In genomic region chr11:86941077-86941870, GRCh38 we compare ENCODE assay signal across 13 cellular contexts. TPM values are rescaled to one million over a fixed set of nuclear protein-coding genes. Genes with fewer than 3 reads are reported as not detected.
DNase-seq lines count a peak whose midpoint lies in the region; TF ChIP-seq lines count a peak whose summit lies in the region.
"Had no signal": no experiment of that assay in that cellular context is flagged by ENCODE, and none has a peak within 500 bp of the region (broad histone marks: within the 10 kb centered on the region; RNA-seq: fewer than 3 reads in every experiment).

No MANE protein-coding gene starts in this region.

- H3K36me3 ChIP-seq in fibroblast of lung (ENCODE audit: control insufficient read depth, insufficient read depth, low read length) = no peaks in the 10 kb centered on the region
- no peaks in the 10 kb centered on the region for H3K36me3 ChIP-seq in testis (ENCODE audit: low read depth, missing control alignments)
- no peaks in the 10 kb centered on the region for H3K36me3 ChIP-seq in CD4-positive, alpha-beta memory T cell (ENCODE audit: insufficient read depth, low read length)
- H3K36me3 ChIP-seq: BLaER1 had no signal

- peaks cover 47% of the 10 kb centered on the region for H3K36me3 Mint-ChIP-seq in nephron progenitor cell (ENCODE audit: low read depth)
- H3K36me3 Mint-ChIP-seq in CD4-positive, alpha-beta memory T cell = no peaks in the 10 kb centered on the region

- POLR2A ChIA-PET in CD4-positive, alpha-beta memory T cell (lab: Charles Lee; ENCODE audit: partially characterized antibody) = no interaction called here

- peak overlapping the region; percentile 77 for H3K27ac ChIP-seq in VCaP
- H3K27ac ChIP-seq in fibroblast of lung (ENCODE audit: insufficient read depth, low read length) = no peak overlapping the region
- peak overlapping the region; percentile 72 to 80 for H3K27ac ChIP-seq in testis
- H3K27ac ChIP-seq in CD4-positive, alpha-beta memory T cell (ENCODE audit: low read depth, low read length) = no peak overlapping the region
- H3K27ac ChIP-seq: BLaER1 had no signal

- H3K4me3 Mint-ChIP-seq in nephron progenitor cell = peak overlapping the region; percentile 71
- no peak overlapping the region for H3K4me3 Mint-ChIP-seq in CD4-positive, alpha-beta memory T cell
- H3K4me3 Mint-ChIP-seq: neural crest cell had no signal

- peaks cover 3% of the 10 kb centered on the region for H3K27me3 Mint-ChIP-seq in nephron progenitor cell (ENCODE audit: low read depth, poor library complexity)
- H3K27me3 Mint-ChIP-seq in CD4-positive, alpha-beta memory T cell = peaks cover 7 to 8% of the 10 kb centered on the region in 2 donors

- H3K9me3 ChIP-seq in fibroblast of lung (ENCODE audit: control insufficient read depth, insufficient read depth, low read depth, low read length) = no peaks in the 10 kb centered on the region
- no peaks in the 10 kb centered on the region for H3K9me3 ChIP-seq in testis
- no peaks in the 10 kb centered on the region for H3K9me3 ChIP-seq in CD4-positive, alpha-beta memory T cell (ENCODE audit: control insufficient read depth in 1 of 2, low read length in 2 of 2)
- H3K9me3 ChIP-seq: BLaER1 had no signal

- CTCF ChIA-PET in CD4-positive, alpha-beta memory T cell (lab: Charles Lee; ENCODE audit: partially characterized antibody) = interaction anchor here (1.7 to 5.0 kb wide), 2 partner anchors 16 to 348 kb away, joined by 6 to 86 read pairs; no protein-coding TSS in a partner anchor

- H3K9ac ChIP-seq in fibroblast of lung (ENCODE audit: insufficient read depth, low read length) = no peak overlapping the region
- H3K9ac ChIP-seq: BLaER1 had no signal

- H3K79me2 ChIP-seq in fibroblast of lung (ENCODE audit: control insufficient read depth, insufficient read depth, low read length) = no peaks in the 10 kb centered on the region

- no peak for TF ChIP-seq POLR2A in testis (IDR thresholded peaks at IDR 0.05)

- peak overlapping the region; percentile 99 for H3K27ac Mint-ChIP-seq in nephron progenitor cell
- H3K27ac Mint-ChIP-seq in CD4-positive, alpha-beta memory T cell = no peak overlapping the region

- no peaks in the 10 kb centered on the region for H3K27me3 ChIP-seq in fibroblast of lung (ENCODE audit: control insufficient read depth, insufficient read depth, low read length)
- no peaks in the 10 kb centered on the region for H3K27me3 ChIP-seq in testis
- no peaks in the 10 kb centered on the region for H3K27me3 ChIP-seq in CD4-positive, alpha-beta memory T cell (ENCODE audit: insufficient read depth, low read length)
- H3K27me3 ChIP-seq: BLaER1 had no signal

- no peak overlapping the region for H2AFZ ChIP-seq in fibroblast of lung (ENCODE audit: low read length)

- DNase-seq in fibroblast of lung (ENCODE audit: low read depth in 2 of 2) (no peak), nephron progenitor cell (no peak), testis (no peak), SIG-M5 (lab: John Stamatoyannopoulos, UW) (no peak), T-helper 9 cell (no peak), DMS 273 treated with DMSO at 0.1 percent for 48 hours (lab: John Stamatoyannopoulos, UW) (no peak)
- no peak for DNase-seq in CD4-positive, alpha-beta memory T cell
- DNase-seq: activated CD4-positive, alpha-beta T cell treated with anti-CD3 and anti-CD28 coated beads, Interleukin-2, amount 50 U/mL, for 4 hours; NCI-H1930; NCI-H748 treated with DMSO at 0.1 percent for 48 hours had no signal

- peaks cover 9% of the 10 kb centered on the region for H3K9me3 Mint-ChIP-seq in nephron progenitor cell
- H3K9me3 Mint-ChIP-seq in CD4-positive, alpha-beta memory T cell = no peaks in the 10 kb centered on the region
- H3K9me3 Mint-ChIP-seq: neural crest cell had no signal

- intact Hi-C loops in testis (cut with DNase I; ENCODE audit: low total_unique reads) = no loop called here
- intact Hi-C loops in CD4-positive, alpha-beta memory T cell (cut with micrococcal nuclease) = no loop called here

- H3K4me1 Mint-ChIP-seq in nephron progenitor cell = peaks cover 84% of the 10 kb centered on the region
- H3K4me1 Mint-ChIP-seq in CD4-positive, alpha-beta memory T cell = no peaks in the 10 kb centered on the region

- no peaks in the 10 kb centered on the region for H4K20me1 ChIP-seq in fibroblast of lung (ENCODE audit: control insufficient read depth, extremely low read depth, insufficient read depth, low read length)
- H4K20me1 ChIP-seq: BLaER1 had no signal

- WGBS in testis, 2 donors = 38 to 42% methylated on average over 7 of the region's 7 CpGs

- TF ChIP-seq CTCF in VCaP (conservative IDR thresholded peaks at IDR 0.05) (no peak), fibroblast of lung (conservative IDR thresholded peaks at IDR 0.05 in 1 of 2, IDR thresholded peaks at IDR 0.05 in 1 of 2; ENCODE audit: low read depth in 1 of 2, low read length in 2 of 2) (no peak), nephron progenitor cell (IDR thresholded peaks at IDR 0.05) (no peak), testis (IDR thresholded peaks at IDR 0.05) (no peak)

- H3K4me3 ChIP-seq in fibroblast of lung (replicated peaks in 1 of 4; ENCODE audit: control extremely low read depth in 1 of 4, insufficient read depth in 1 of 4, low read depth in 3 of 4, low read length in 4 of 4) (peak overlapping the region in 1 of 4 experiments; percentile 17), testis (no peak overlapping the region)
- no peak overlapping the region for H3K4me3 ChIP-seq in CD4-positive, alpha-beta memory T cell (ENCODE audit: low read length in 2 of 2)
- H3K4me3 ChIP-seq: BLaER1 had no signal

- peak overlapping the region; percentile 80 for H3K4me2 ChIP-seq in fibroblast of lung (ENCODE audit: extremely low read depth, insufficient read depth, low read length)
- H3K4me2 ChIP-seq: BLaER1 had no signal

- H3K4me1 ChIP-seq in fibroblast of lung (ENCODE audit: control insufficient read depth, extremely low read depth, insufficient read depth, low read length) (peaks cover 3% of the 10 kb centered on the region), testis (peaks cover 36% of the 10 kb centered on the region)
- no peaks in the 10 kb centered on the region for H3K4me1 ChIP-seq in CD4-positive, alpha-beta memory T cell (ENCODE audit: insufficient read depth, low read length)
- H3K4me1 ChIP-seq: BLaER1 had no signal

RNA-seq across cellular contexts. Expression of gene FZD4, which starts 13.9 kb away (rescaled TPM):
- total RNA-seq in fibroblast of lung (11.8 and 15.7 TPM in 2 replicates), testis (10 to 100 TPM; 31.2 to 31.9 TPM)
- polyA plus RNA-seq in fibroblast of lung (6.4 and 17.8 TPM in 2 replicates), testis (ENCODE audit: insufficient read depth, low read depth, low replicate concordance) (14.8 TPM)
- 4.1 and 11.5 TPM in 2 replicates for polyA plus RNA-seq in fibroblast of lung (2012)
- 5.6 and 10.3 TPM in 2 replicates for polyA minus RNA-seq in fibroblast of lung (ENCODE audit: low replicate concordance)
- under 1 TPM; 0.03 to 0.06 TPM for total RNA-seq in CD4-positive, alpha-beta memory T cell
- not detected for polyA plus RNA-seq in CD4-positive, alpha-beta memory T cell

Comparison
In these comparisons a context has a peak if more than half of its experiments do, and no peak if none do; other contexts are left out.
1. H3K27ac ChIP-seq: peak in VCaP (single experiment) and testis (2 of 2); none in fibroblast of lung (single experiment) and CD4-positive, alpha-beta memory T cell (single experiment).
2. RNA of gene FZD4, which starts 13.9 kb away (total RNA-seq): 31.2 to 31.9 TPM in testis and 11.8 to 15.7 TPM in fibroblast of lung; 0.03 to 0.06 TPM in CD4-positive, alpha-beta memory T cell; every median in the first group is over 10 times any median in the second.